In genomic region chr11:5242933-5243844, GRCh38 we compare ENCODE assay signal across 19 cellular contexts. TPM values are rescaled to one million over a fixed set of nuclear protein-coding genes. Genes with fewer than 3 reads are reported as not detected.
DNase-seq lines count a peak whose midpoint lies in the region; ATAC-seq, FAIRE-seq and TF ChIP-seq lines count a peak whose summit lies in the region.
"Had no signal": no experiment of that assay in that cellular context is flagged by ENCODE, and none has a peak within 500 bp of the region (broad histone marks: within the 10 kb centered on the region; RNA-seq: fewer than 3 reads in every experiment).

No MANE protein-coding gene starts in this region.

- H3K9me3 Mint-ChIP-seq in activated T-helper 1 cell treated with anti-CD3 and anti-CD28 coated beads, Interleukin-12 subunit alpha, Interleukin-12 subunit beta, Interleukin-2, Interleukin-4 antibody, amounts not matched to agents 30 ng/mL and 10 ng/mL and 1 ng/mL, durations not matched to agents 14 hours and 24 hours and 36 hours: no peaks in the 10 kb centered on the region
- H3K9me3 Mint-ChIP-seq: naive thymus-derived CD8-positive, alpha-beta T cell had no signal

- peak; percentile 11 for FAIRE-seq in H54 (lab: Jason Lieb, UNC)

- in situ Hi-C loops in brain microvascular endothelial cell (cut with HindIII; ENCODE audit: low pct_ligation_motif_present, low sequenced_read_pairs): no loop called here

- peaks cover 2% of the 10 kb centered on the region for H3K27me3 Mint-ChIP-seq in activated T-helper 1 cell treated with anti-CD3 and anti-CD28 coated beads, Interleukin-12 subunit alpha, Interleukin-12 subunit beta, Interleukin-2, Interleukin-4 antibody, amounts not matched to agents 30 ng/mL and 10 ng/mL and 1 ng/mL, durations not matched to agents 14 hours and 24 hours and 36 hours (ENCODE audit: insufficient read depth)

- no peak overlapping the region for H3K4me3 Mint-ChIP-seq in activated T-helper 1 cell treated with anti-CD3 and anti-CD28 coated beads, Interleukin-12 subunit alpha, Interleukin-12 subunit beta, Interleukin-2, Interleukin-4 antibody, amounts not matched to agents 30 ng/mL and 10 ng/mL and 1 ng/mL, durations not matched to agents 14 hours and 24 hours and 36 hours
- H3K4me3 Mint-ChIP-seq: naive thymus-derived CD8-positive, alpha-beta T cell had no signal

- H3K27me3 ChIP-seq in brain microvascular endothelial cell (replicated peaks): no peaks in the 10 kb centered on the region
- no peaks in the 10 kb centered on the region for H3K27me3 ChIP-seq in Peyer's patch

- no peaks in the 10 kb centered on the region for H3K4me1 ChIP-seq in Peyer's patch
- H3K4me1 ChIP-seq: Caco-2 had no signal

- TF ChIP-seq CTCF in brain microvascular endothelial cell (IDR thresholded peaks at IDR 0.05; ENCODE audit: low read depth, low read length, missing control alignments) (no peak), Peyer's patch (IDR thresholded peaks at IDR 0.05) (no peak)

- H3K27ac ChIP-seq in brain microvascular endothelial cell (peak overlapping the region; percentile 6), Peyer's patch (no peak overlapping the region)
- H3K27ac ChIP-seq: HL-60, thoracic aorta had no signal

- no peaks in the 10 kb centered on the region for H3K36me3 ChIP-seq in brain microvascular endothelial cell (replicated peaks)
- H3K36me3 ChIP-seq in Peyer's patch: no peaks in the 10 kb centered on the region
- H3K36me3 ChIP-seq: thoracic aorta had no signal

- H3K4me3 ChIP-seq in brain microvascular endothelial cell (ENCODE audit: low read depth, low read length) (no peak overlapping the region), Peyer's patch (no peak overlapping the region)
- H3K4me3 ChIP-seq: thoracic aorta had no signal

- H3K36me3 Mint-ChIP-seq in activated T-helper 1 cell treated with anti-CD3 and anti-CD28 coated beads, Interleukin-12 subunit alpha, Interleukin-12 subunit beta, Interleukin-2, Interleukin-4 antibody, amounts not matched to agents 30 ng/mL and 10 ng/mL and 1 ng/mL, durations not matched to agents 14 hours and 24 hours and 36 hours (ENCODE audit: low read depth): no peaks in the 10 kb centered on the region
- H3K36me3 Mint-ChIP-seq: naive thymus-derived CD8-positive, alpha-beta T cell had no signal

- no peak for DNase-seq in H54 (ENCODE audit: insufficient read length, low spot score)
- peak; percentile 70 for DNase-seq in brain microvascular endothelial cell
- DNase-seq in COR-L47 (lab: John Stamatoyannopoulos, UW): no peak
- DNase-seq in NCI-H1092 treated with DMSO at 0.1 percent for 48 hours (lab: John Stamatoyannopoulos, UW): no peak
- no peak for DNase-seq in Peyer's patch
- no peak for DNase-seq in activated T-helper 1 cell treated with anti-CD3 and anti-CD28 coated beads, Interleukin-12 subunit alpha, Interleukin-12 subunit beta, Interleukin-2, Interleukin-4 antibody, amounts not matched to agents 30 ng/mL and 10 ng/mL and 1 ng/mL, durations not matched to agents 14 hours and 24 hours and 36 hours (ENCODE audit: low spot score)
- DNase-seq: aorta; Caco-2; dermis blood vessel endothelial cell; Kasumi-1; naive thymus-derived CD8-positive, alpha-beta T cell; NCI-H2081; T-helper 9 cell had no signal

- intact Hi-C loops in activated T-helper 1 cell treated with anti-CD3 and anti-CD28 coated beads, Interleukin-12 subunit alpha, Interleukin-12 subunit beta, Interleukin-2, Interleukin-4 antibody, amounts not matched to agents 30 ng/mL and 10 ng/mL and 1 ng/mL, durations not matched to agents 14 hours and 24 hours and 36 hours (cut with micrococcal nuclease): no loop called here

- H3K9me3 ChIP-seq in Peyer's patch: no peaks in the 10 kb centered on the region
- H3K9me3 ChIP-seq: Caco-2, thoracic aorta had no signal

- no peak for TF ChIP-seq POLR2A in H54 (IDR thresholded peaks at IDR 0.05; ENCODE audit: low read depth, low read length)
- TF ChIP-seq POLR2A in Peyer's patch (IDR thresholded peaks at IDR 0.05): no peak

- H3K4me1 Mint-ChIP-seq in activated T-helper 1 cell treated with anti-CD3 and anti-CD28 coated beads, Interleukin-12 subunit alpha, Interleukin-12 subunit beta, Interleukin-2, Interleukin-4 antibody, amounts not matched to agents 30 ng/mL and 10 ng/mL and 1 ng/mL, durations not matched to agents 14 hours and 24 hours and 36 hours (ENCODE audit: low read depth): no peaks in the 10 kb centered on the region
- H3K4me1 Mint-ChIP-seq: naive thymus-derived CD8-positive, alpha-beta T cell had no signal

- no peak overlapping the region for H3K27ac Mint-ChIP-seq in activated T-helper 1 cell treated with anti-CD3 and anti-CD28 coated beads, Interleukin-12 subunit alpha, Interleukin-12 subunit beta, Interleukin-2, Interleukin-4 antibody, amounts not matched to agents 30 ng/mL and 10 ng/mL and 1 ng/mL, durations not matched to agents 14 hours and 24 hours and 36 hours
- H3K27ac Mint-ChIP-seq: naive thymus-derived CD8-positive, alpha-beta T cell had no signal

- ATAC-seq in GM18519 (IDR thresholded peaks at IDR 0.05; ENCODE audit: low FRiP score, unreplicated experiment) (peak; percentile 73), HG03442 (IDR thresholded peaks at IDR 0.05; ENCODE audit: unreplicated experiment) (peak; percentile 67)
- ATAC-seq: naive thymus-derived CD8-positive, alpha-beta T cell had no signal

RNA-seq across cellular contexts. Expression of gene HBG1, which starts 6.5 kb away (rescaled TPM):
- not detected for total RNA-seq in Peyer's patch
- not detected in 2 replicates for total RNA-seq in activated T-helper 1 cell treated with anti-CD3 and anti-CD28 coated beads, Interleukin-12 subunit alpha, Interleukin-12 subunit beta, Interleukin-2, Interleukin-4 antibody, amounts not matched to agents 30 ng/mL and 10 ng/mL and 1 ng/mL, durations not matched to agents 14 hours and 24 hours and 36 hours
- total RNA-seq: aorta; Caco-2; dermis blood vessel endothelial cell; lower leg skin; naive thymus-derived CD8-positive, alpha-beta T cell; pulmonary artery endothelial cell; thoracic aorta had no signal

RNA-seq across cellular contexts. Expression of gene HBD, which starts 8.9 kb away (rescaled TPM):
- not detected for total RNA-seq in Peyer's patch
- not detected in 2 replicates for total RNA-seq in activated T-helper 1 cell treated with anti-CD3 and anti-CD28 coated beads, Interleukin-12 subunit alpha, Interleukin-12 subunit beta, Interleukin-2, Interleukin-4 antibody, amounts not matched to agents 30 ng/mL and 10 ng/mL and 1 ng/mL, durations not matched to agents 14 hours and 24 hours and 36 hours
- total RNA-seq: Caco-2; dermis blood vessel endothelial cell; lower leg skin; naive thymus-derived CD8-positive, alpha-beta T cell; pulmonary artery endothelial cell; thoracic aorta had no signal

RNA-seq across cellular contexts. Expression of gene HBG2, which starts 11.4 kb away (rescaled TPM):
- total RNA-seq in Peyer's patch: not detected
- not detected in 2 replicates for total RNA-seq in activated T-helper 1 cell treated with anti-CD3 and anti-CD28 coated beads, Interleukin-12 subunit alpha, Interleukin-12 subunit beta, Interleukin-2, Interleukin-4 antibody, amounts not matched to agents 30 ng/mL and 10 ng/mL and 1 ng/mL, durations not matched to agents 14 hours and 24 hours and 36 hours
- total RNA-seq: Caco-2; dermis blood vessel endothelial cell; lower leg skin; naive thymus-derived CD8-positive, alpha-beta T cell; pulmonary artery endothelial cell; thoracic aorta had no signal

RNA-seq across cellular contexts. Expression of gene HBB, which starts 16.3 kb away (rescaled TPM):
- 1 to 10 TPM in 1 of 4 donors, not detected in 3; 2.8 TPM for total RNA-seq in Peyer's patch
- not detected in 2 replicates for total RNA-seq in activated T-helper 1 cell treated with anti-CD3 and anti-CD28 coated beads, Interleukin-12 subunit alpha, Interleukin-12 subunit beta, Interleukin-2, Interleukin-4 antibody, amounts not matched to agents 30 ng/mL and 10 ng/mL and 1 ng/mL, durations not matched to agents 14 hours and 24 hours and 36 hours
- total RNA-seq: Caco-2; dermis blood vessel endothelial cell; naive thymus-derived CD8-positive, alpha-beta T cell; pulmonary artery endothelial cell had no signal

RNA-seq across cellular contexts. Expression of gene HBE1, which starts 26.6 kb away (rescaled TPM):
- total RNA-seq in Peyer's patch: not detected
- not detected in 2 replicates for total RNA-seq in activated T-helper 1 cell treated with anti-CD3 and anti-CD28 coated beads, Interleukin-12 subunit alpha, Interleukin-12 subunit beta, Interleukin-2, Interleukin-4 antibody, amounts not matched to agents 30 ng/mL and 10 ng/mL and 1 ng/mL, durations not matched to agents 14 hours and 24 hours and 36 hours
- total RNA-seq: aorta; Caco-2; dermis blood vessel endothelial cell; lower leg skin; naive thymus-derived CD8-positive, alpha-beta T cell; pulmonary artery endothelial cell; thoracic aorta had no signal
